1 cellular context compared by ENCODE assay signal in the genomic region with DNA sequence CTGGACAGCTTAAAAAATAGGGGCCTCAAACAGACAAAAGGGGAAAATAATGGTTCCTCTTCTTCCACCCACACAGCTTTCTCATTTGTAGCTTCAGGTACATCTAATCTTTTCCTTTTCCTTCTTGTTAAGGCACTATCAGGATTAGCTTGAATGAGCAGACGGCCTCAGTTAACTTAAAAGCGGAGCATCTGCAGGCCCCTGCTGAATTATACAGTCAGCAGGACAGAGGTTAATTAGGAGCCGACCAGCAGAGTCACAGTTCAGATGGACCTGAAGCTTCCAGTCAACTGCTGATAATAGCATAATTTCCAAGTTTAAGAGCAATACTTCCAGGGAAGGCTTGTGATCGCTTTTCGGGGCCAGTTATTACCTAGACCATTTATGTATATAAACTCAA.
TF ChIP-seq lines count a peak whose summit lies in the region.

No MANE protein-coding gene starts in this region.

TF ChIP-seq in GM12878, 131 proteins besides CTCF, POLR2A, EP300 and RAD21:
- TF ChIP-seq, protein P1, sequence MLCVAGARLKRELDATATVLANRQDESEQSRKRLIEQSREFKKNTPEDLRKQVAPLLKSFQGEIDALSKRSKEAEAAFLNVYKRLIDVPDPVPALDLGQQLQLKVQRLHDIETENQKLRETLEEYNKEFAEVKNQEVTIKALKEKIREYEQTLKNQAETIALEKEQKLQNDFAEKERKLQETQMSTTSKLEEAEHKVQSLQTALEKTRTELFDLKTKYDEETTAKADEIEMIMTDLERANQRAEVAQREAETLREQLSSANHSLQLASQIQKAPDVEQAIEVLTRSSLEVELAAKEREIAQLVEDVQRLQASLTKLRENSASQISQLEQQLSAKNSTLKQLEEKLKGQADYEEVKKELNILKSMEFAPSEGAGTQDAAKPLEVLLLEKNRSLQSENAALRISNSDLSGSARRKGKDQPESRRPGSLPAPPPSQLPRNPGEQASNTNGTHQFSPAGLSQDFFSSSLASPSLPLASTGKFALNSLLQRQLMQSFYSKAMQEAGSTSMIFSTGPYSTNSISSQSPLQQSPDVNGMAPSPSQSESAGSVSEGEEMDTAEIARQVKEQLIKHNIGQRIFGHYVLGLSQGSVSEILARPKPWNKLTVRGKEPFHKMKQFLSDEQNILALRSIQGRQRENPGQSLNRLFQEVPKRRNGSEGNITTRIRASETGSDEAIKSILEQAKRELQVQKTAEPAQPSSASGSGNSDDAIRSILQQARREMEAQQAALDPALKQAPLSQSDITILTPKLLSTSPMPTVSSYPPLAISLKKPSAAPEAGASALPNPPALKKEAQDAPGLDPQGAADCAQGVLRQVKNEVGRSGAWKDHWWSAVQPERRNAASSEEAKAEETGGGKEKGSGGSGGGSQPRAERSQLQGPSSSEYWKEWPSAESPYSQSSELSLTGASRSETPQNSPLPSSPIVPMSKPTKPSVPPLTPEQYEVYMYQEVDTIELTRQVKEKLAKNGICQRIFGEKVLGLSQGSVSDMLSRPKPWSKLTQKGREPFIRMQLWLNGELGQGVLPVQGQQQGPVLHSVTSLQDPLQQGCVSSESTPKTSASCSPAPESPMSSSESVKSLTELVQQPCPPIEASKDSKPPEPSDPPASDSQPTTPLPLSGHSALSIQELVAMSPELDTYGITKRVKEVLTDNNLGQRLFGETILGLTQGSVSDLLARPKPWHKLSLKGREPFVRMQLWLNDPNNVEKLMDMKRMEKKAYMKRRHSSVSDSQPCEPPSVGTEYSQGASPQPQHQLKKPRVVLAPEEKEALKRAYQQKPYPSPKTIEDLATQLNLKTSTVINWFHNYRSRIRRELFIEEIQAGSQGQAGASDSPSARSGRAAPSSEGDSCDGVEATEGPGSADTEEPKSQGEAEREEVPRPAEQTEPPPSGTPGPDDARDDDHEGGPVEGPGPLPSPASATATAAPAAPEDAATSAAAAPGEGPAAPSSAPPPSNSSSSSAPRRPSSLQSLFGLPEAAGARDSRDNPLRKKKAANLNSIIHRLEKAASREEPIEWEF (IDR thresholded peaks at IDR 0.05; ENCODE audit: insufficient replicate concordance, low read depth, low read length): no peak
- TF ChIP-seq HDAC6 (IDR thresholded peaks at IDR 0.05; ENCODE audit: unreplicated experiment) (no peak), RUNX3 (IDR thresholded peaks at IDR 0.05; ENCODE audit: low read length) (no peak), ZBED1 (IDR thresholded peaks at IDR 0.05; ENCODE audit: borderline replicate concordance) (no peak), ZNF274 (IDR thresholded peaks at IDR 0.05; ENCODE audit: insufficient read depth, insufficient read length) (no peak), IKZF1 (conservative IDR thresholded peaks at IDR 0.05) (0 out of 2 replicates have a peak, but pooled peaks have one; percentile 18), ASH2L (IDR thresholded peaks at IDR 0.05; ENCODE audit: borderline replicate concordance, low read depth) (no peak), MTA2 (IDR thresholded peaks at IDR 0.05; ENCODE audit: low read depth) (0 out of 2 replicates have a peak, but pooled peaks have one; percentile 57), NFXL1 (IDR thresholded peaks at IDR 0.05; ENCODE audit: borderline replicate concordance) (no peak), SUPT20H (IDR thresholded peaks at IDR 0.05; ENCODE audit: borderline replicate concordance, control insufficient read depth, low read depth, low read length) (no peak), NR2C1 (IDR thresholded peaks at IDR 0.05) (no peak), NFYA (IDR thresholded peaks at IDR 0.05; ENCODE audit: borderline replicate concordance, low read depth, low read length) (no peak), POU2F2 (IDR thresholded peaks at IDR 0.05; ENCODE audit: borderline replicate concordance, low read depth, low read length) (no peak)
- TF ChIP-seq, protein P2, sequence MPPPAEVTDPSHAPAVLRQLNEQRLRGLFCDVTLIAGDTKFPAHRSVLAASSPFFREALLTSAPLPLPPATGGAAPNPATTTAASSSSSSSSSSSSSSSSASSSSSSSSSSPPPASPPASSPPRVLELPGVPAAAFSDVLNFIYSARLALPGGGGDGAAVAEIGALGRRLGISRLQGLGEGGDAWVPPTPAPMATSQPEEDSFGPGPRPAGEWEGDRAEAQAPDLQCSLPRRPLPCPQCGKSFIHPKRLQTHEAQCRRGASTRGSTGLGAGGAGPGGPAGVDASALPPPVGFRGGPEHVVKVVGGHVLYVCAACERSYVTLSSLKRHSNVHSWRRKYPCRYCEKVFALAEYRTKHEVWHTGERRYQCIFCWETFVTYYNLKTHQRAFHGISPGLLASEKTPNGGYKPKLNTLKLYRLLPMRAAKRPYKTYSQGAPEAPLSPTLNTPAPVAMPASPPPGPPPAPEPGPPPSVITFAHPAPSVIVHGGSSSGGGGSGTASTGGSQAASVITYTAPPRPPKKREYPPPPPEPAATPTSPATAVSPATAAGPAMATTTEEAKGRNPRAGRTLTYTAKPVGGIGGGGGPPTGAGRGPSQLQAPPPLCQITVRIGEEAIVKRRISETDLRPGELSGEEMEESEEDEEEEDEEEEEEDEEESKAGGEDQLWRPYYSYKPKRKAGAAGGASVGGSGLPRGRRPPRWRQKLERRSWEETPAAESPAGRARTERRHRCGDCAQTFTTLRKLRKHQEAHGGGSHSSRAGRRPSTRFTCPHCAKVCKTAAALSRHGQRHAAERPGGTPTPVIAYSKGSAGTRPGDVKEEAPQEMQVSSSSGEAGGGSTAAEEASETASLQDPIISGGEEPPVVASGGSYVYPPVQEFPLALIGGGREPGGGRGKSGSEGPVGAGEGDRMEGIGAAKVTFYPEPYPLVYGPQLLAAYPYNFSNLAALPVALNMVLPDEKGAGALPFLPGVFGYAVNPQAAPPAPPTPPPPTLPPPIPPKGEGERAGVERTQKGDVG (CRISPR knock-in tag; IDR thresholded peaks at IDR 0.05): no peak
- TF ChIP-seq, protein P3, sequence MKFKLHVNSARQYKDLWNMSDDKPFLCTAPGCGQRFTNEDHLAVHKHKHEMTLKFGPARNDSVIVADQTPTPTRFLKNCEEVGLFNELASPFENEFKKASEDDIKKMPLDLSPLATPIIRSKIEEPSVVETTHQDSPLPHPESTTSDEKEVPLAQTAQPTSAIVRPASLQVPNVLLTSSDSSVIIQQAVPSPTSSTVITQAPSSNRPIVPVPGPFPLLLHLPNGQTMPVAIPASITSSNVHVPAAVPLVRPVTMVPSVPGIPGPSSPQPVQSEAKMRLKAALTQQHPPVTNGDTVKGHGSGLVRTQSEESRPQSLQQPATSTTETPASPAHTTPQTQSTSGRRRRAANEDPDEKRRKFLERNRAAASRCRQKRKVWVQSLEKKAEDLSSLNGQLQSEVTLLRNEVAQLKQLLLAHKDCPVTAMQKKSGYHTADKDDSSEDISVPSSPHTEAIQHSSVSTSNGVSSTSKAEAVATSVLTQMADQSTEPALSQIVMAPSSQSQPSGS (IDR thresholded peaks at IDR 0.05; ENCODE audit: low read length): no peak
- TF ChIP-seq, protein P4, sequence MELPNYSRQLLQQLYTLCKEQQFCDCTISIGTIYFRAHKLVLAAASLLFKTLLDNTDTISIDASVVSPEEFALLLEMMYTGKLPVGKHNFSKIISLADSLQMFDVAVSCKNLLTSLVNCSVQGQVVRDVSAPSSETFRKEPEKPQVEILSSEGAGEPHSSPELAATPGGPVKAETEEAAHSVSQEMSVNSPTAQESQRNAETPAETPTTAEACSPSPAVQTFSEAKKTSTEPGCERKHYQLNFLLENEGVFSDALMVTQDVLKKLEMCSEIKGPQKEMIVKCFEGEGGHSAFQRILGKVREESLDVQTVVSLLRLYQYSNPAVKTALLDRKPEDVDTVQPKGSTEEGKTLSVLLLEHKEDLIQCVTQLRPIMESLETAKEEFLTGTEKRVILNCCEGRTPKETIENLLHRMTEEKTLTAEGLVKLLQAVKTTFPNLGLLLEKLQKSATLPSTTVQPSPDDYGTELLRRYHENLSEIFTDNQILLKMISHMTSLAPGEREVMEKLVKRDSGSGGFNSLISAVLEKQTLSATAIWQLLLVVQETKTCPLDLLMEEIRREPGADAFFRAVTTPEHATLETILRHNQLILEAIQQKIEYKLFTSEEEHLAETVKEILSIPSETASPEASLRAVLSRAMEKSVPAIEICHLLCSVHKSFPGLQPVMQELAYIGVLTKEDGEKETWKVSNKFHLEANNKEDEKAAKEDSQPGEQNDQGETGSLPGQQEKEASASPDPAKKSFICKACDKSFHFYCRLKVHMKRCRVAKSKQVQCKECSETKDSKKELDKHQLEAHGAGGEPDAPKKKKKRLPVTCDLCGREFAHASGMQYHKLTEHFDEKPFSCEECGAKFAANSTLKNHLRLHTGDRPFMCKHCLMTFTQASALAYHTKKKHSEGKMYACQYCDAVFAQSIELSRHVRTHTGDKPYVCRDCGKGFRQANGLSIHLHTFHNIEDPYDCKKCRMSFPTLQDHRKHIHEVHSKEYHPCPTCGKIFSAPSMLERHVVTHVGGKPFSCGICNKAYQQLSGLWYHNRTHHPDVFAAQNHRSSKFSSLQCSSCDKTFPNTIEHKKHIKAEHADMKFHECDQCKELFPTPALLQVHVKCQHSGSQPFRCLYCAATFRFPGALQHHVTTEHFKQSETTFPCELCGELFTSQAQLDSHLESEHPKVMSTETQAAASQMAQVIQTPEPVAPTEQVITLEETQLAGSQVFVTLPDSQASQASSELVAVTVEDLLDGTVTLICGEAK (IDR thresholded peaks at IDR 0.05; ENCODE audit: borderline replicate concordance): no peak
